ENCODE assay signal across 8 cellular contexts in genomic region chr5:31270396-31270795, GRCh38.
DNase-seq lines count a peak whose midpoint lies in the region; ATAC-seq and TF ChIP-seq lines count a peak whose summit lies in the region.

No MANE protein-coding gene starts in this region.

- H3K4me3 ChIP-seq in astrocyte of the cerebellum (ENCODE audit: low read depth, low read length) = no peak overlapping the region

- DNase-seq in DMS53 treated with DMSO at 0.1 percent for 48 hours (lab: John Stamatoyannopoulos, UW; ENCODE audit: unreplicated experiment) (peak; percentile 6), LHCN-M2 (ENCODE audit: low read depth) (peak; percentile 15), astrocyte of the cerebellum (ENCODE audit: low read depth) (no peak), midbrain (lab: John Stamatoyannopoulos, UW) (peak; percentile 15), HK-2 (ENCODE audit: unreplicated experiment) (no peak)

- in situ Hi-C loops in astrocyte of the cerebellum (cut with HindIII; ENCODE audit: low sequenced_read_pairs) = no loop called here

- ATAC-seq in HG02763 (IDR thresholded peaks at IDR 0.05; ENCODE audit: unreplicated experiment) = no peak
- ATAC-seq in GM21786 (IDR thresholded peaks at IDR 0.05; ENCODE audit: unreplicated experiment) = no peak
- no peak for ATAC-seq in HG03469 (IDR thresholded peaks at IDR 0.05; ENCODE audit: unreplicated experiment)

- peak; percentile 55 for TF ChIP-seq CTCF in astrocyte of the cerebellum (IDR thresholded peaks at IDR 0.05; ENCODE audit: low read depth, low read length, missing control alignments)

Comparison
In these comparisons a context has a peak if more than half of its experiments do, and no peak if none do; other contexts are left out.
1. DNase-seq: peak in DMS53 treated with DMSO at 0.1 percent for 48 hours (single experiment), LHCN-M2 (single experiment) and midbrain (single experiment); none in astrocyte of the cerebellum (single experiment) and HK-2 (single experiment).